ENCODE assay signal across 16 cellular contexts in genomic region chr5:14491505-14491904, GRCh38.
DNase-seq lines count a peak whose midpoint lies in the region; ATAC-seq and TF ChIP-seq lines count a peak whose summit lies in the region.
"Had no signal": no experiment of that assay in that cellular context is flagged by ENCODE, and none has a peak within 500 bp of the region (broad histone marks: within the 10 kb centered on the region; RNA-seq: fewer than 3 reads in every experiment).

No MANE protein-coding gene starts in this region.

- no peaks in the 10 kb centered on the region for H3K4me1 Mint-ChIP-seq in chondrocyte (ENCODE audit: low read depth)

- peaks cover 32% of the 10 kb centered on the region for H3K79me2 ChIP-seq in ACC112 (ENCODE audit: control insufficient read depth, insufficient read depth, low read length, unreplicated experiment)

- peak; percentile 64 for DNase-seq in M059J (ENCODE audit: low read depth)
- DNase-seq in chondrocyte (ENCODE audit: low spot score), result no peak
- no peak for DNase-seq in left lung
- DNase-seq in activated CD4-positive, alpha-beta T cell treated with anti-CD3 and anti-CD28 coated beads for 1 hour, result no peak
- no peak for DNase-seq in SKM-1 (lab: John Stamatoyannopoulos, UW; ENCODE audit: unreplicated experiment)
- DNase-seq: activated CD4-positive, alpha-beta memory T cell treated with anti-CD3 and anti-CD28 coated beads for 36 hours; activated effector memory CD4-positive, alpha-beta T cell treated with anti-CD3 and anti-CD28 coated beads, Interleukin-2, amount 50 U/mL, for 16 hours; DND-41; naive B cell had no signal

- H3K9me3 ChIP-seq in left lung, result no peaks in the 10 kb centered on the region
- H3K9me3 ChIP-seq: A549 had no signal

- H3K27ac Mint-ChIP-seq in chondrocyte (ENCODE audit: unreplicated experiment), result peak overlapping the region; percentile 2
- H3K27ac Mint-ChIP-seq: activated CD4-positive, alpha-beta memory T cell treated with anti-CD3 and anti-CD28 coated beads for 36 hours; type B pancreatic cell had no signal

- ATAC-seq in left lung (peak; percentile 46), GM18909 (IDR thresholded peaks at IDR 0.05; ENCODE audit: poor library complexity, unreplicated experiment) (no peak), HG03159 (IDR thresholded peaks at IDR 0.05; ENCODE audit: unreplicated experiment) (no peak)

- H3K4me3 ChIP-seq in ACC112 (ENCODE audit: low read depth, low read length), result no peak overlapping the region
- H3K4me3 ChIP-seq in left lung, result no peak overlapping the region
- H3K4me3 ChIP-seq: A549, cardiac muscle cell had no signal

- intact Hi-C loops in left lung (cut with DNase I), result no loop called here

- no peak for TF ChIP-seq CTCF in chondrocyte (IDR thresholded peaks at IDR 0.05)
- TF ChIP-seq CTCF in left lung (IDR thresholded peaks at IDR 0.05), result no peak

- no peak overlapping the region for H2AFZ ChIP-seq in ACC112 (ENCODE audit: low read length, unreplicated experiment)

- H3K27ac ChIP-seq in ACC112 (ENCODE audit: low read depth, low read length) (peak overlapping the region; percentile 74), left lung (peak overlapping the region in 1 of 2 donors; percentile 15)
- H3K27ac ChIP-seq: A549, cardiac muscle cell, KMS-11 had no signal

- H3K36me3 ChIP-seq in ACC112 (ENCODE audit: insufficient read depth, low read length), result peaks cover 65% of the 10 kb centered on the region
- peaks cover 0 to 85% of the 10 kb centered on the region in 2 donors for H3K36me3 ChIP-seq in left lung

- H3K4me3 Mint-ChIP-seq in chondrocyte (ENCODE audit: unreplicated experiment), result no peak overlapping the region
- H3K4me3 Mint-ChIP-seq: activated CD4-positive, alpha-beta memory T cell treated with anti-CD3 and anti-CD28 coated beads for 36 hours; type B pancreatic cell had no signal

- H3K4me1 ChIP-seq in ACC112 (ENCODE audit: control insufficient read depth, insufficient read depth, low read length, unreplicated experiment), result peaks cover 18% of the 10 kb centered on the region
- peaks cover 0 to 12% of the 10 kb centered on the region in 2 donors for H3K4me1 ChIP-seq in left lung
- H3K4me1 ChIP-seq: A549 had no signal

- H3K9me3 Mint-ChIP-seq in chondrocyte (ENCODE audit: low read depth), result no peaks in the 10 kb centered on the region
- H3K9me3 Mint-ChIP-seq: activated CD4-positive, alpha-beta memory T cell treated with anti-CD3 and anti-CD28 coated beads for 36 hours; naive B cell; type B pancreatic cell had no signal

- no peaks in the 10 kb centered on the region for H3K27me3 Mint-ChIP-seq in chondrocyte (ENCODE audit: low read depth)
- H3K27me3 Mint-ChIP-seq: activated CD4-positive, alpha-beta memory T cell treated with anti-CD3 and anti-CD28 coated beads for 36 hours; naive B cell; type B pancreatic cell had no signal

- no peaks in the 10 kb centered on the region for H3K27me3 ChIP-seq in ACC112 (ENCODE audit: insufficient read depth, low read length)
- H3K27me3 ChIP-seq in left lung, result no peaks in the 10 kb centered on the region
- H3K27me3 ChIP-seq: cardiac muscle cell had no signal

- H3K36me3 Mint-ChIP-seq in chondrocyte (ENCODE audit: low read depth), result peaks cover 54% of the 10 kb centered on the region
- H3K36me3 Mint-ChIP-seq: activated CD4-positive, alpha-beta memory T cell treated with anti-CD3 and anti-CD28 coated beads for 36 hours had no signal
